Comparison of ENCODE assay signal across 9 cellular contexts in the genomic region with DNA sequence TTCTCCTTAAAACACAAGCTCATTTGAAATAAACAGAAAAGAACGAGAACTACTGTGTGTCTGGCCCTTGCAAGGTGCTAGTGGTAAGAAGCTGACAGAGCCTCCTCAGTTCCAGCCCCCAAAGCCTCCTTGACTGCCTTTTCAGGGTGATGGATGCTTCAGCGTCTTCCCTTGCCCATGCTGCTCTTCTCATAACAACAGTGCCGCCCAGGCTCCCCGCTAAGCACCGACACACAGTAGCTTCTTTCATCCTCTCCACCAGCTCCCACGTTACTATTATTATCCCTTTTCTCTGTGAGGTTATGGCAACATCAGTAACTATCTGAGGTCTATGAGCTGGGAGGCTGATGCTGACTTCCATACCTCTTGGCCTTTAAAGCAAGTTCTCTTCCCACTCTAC.
"Had no signal": no experiment of that assay in that cellular context is flagged by ENCODE, and none has a peak within 500 bp of the region (broad histone marks: within the 10 kb centered on the region; RNA-seq: fewer than 3 reads in every experiment).

No MANE protein-coding gene starts in this region.

- H3K27me3 Mint-ChIP-seq: IgD-negative memory B cell had no signal

- ATAC-seq: HCT116, HepG2 had no signal

- H3K27ac Mint-ChIP-seq: HFFc6, IgD-negative memory B cell had no signal

- H3K9me3 ChIP-seq: HAP-1 had no signal

- H3K4me1 ChIP-seq: HAP-1 had no signal

- H3K9me3 Mint-ChIP-seq: HFFc6 had no signal

- H3K36me3 ChIP-seq: HAP-1 had no signal

- H3K27ac ChIP-seq: GM23248, HL-60 had no signal

- DNase-seq: GM23248, GOT3, H7, HFFc6 had no signal

- H3K4me3 Mint-ChIP-seq: HFFc6, IgD-negative memory B cell had no signal

- H3K4me3 ChIP-seq: GM23248, HAP-1 had no signal
